In the genomic region with DNA sequence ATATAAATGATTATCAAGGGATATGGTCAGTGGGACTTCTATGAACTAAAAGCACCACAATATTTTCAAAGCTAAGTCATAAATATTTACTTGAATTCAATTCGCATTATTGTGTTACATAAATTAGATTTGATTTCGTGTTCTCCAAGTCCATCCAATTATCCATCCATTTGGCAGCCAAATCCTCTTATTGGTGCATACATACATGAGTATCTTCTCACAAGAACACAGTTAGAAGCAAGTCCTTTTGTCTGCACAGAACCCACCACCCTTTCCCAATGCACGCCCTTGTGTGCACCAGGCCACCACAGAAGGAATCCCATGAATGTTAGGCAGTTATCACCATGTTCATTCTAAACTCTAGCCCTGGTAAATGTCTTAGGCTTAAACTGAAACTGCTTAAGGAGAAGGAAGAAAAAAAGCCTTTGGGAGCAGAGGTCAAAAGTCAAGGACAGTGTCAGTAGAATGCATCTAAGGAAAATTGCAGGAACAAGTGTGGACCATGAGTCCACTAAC, we compare ENCODE assay signal across 1 cellular context.
TF ChIP-seq lines count a peak whose summit lies in the region.

No MANE protein-coding gene starts in this region.

TF ChIP-seq in IMR-90, 13 proteins besides CTCF, POLR2A, EP300 and RAD21:
- TF ChIP-seq CEBPB (IDR thresholded peaks at IDR 0.05; ENCODE audit: low read depth, low read length) (no peak), CHD1 (IDR thresholded peaks at IDR 0.05; ENCODE audit: low read depth, low read length) (no peak), RFX5 (IDR thresholded peaks at IDR 0.05; ENCODE audit: low read depth, low read length) (no peak), MAZ (IDR thresholded peaks at IDR 0.05; ENCODE audit: borderline replicate concordance, low read depth, low read length) (no peak), RCOR1 (IDR thresholded peaks at IDR 0.05; ENCODE audit: insufficient replicate concordance, low read length) (no peak), NFE2L2 (IDR thresholded peaks at IDR 0.05; ENCODE audit: low read depth, low read length) (no peak), SMC3 (IDR thresholded peaks at IDR 0.05; ENCODE audit: low read depth, low read length) (no peak), MAFK (IDR thresholded peaks at IDR 0.05; ENCODE audit: low read depth, low read length) (no peak), BHLHE40 (IDR thresholded peaks at IDR 0.05; ENCODE audit: low read depth, low read length) (no peak), MXI1 (IDR thresholded peaks at IDR 0.05; ENCODE audit: borderline replicate concordance, low read depth, low read length) (no peak), FOS (IDR thresholded peaks at IDR 0.05; ENCODE audit: low read depth, low read length) (no peak)
- TF ChIP-seq, protein P1, sequence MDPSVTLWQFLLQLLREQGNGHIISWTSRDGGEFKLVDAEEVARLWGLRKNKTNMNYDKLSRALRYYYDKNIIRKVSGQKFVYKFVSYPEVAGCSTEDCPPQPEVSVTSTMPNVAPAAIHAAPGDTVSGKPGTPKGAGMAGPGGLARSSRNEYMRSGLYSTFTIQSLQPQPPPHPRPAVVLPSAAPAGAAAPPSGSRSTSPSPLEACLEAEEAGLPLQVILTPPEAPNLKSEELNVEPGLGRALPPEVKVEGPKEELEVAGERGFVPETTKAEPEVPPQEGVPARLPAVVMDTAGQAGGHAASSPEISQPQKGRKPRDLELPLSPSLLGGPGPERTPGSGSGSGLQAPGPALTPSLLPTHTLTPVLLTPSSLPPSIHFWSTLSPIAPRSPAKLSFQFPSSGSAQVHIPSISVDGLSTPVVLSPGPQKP (IDR thresholded peaks at IDR 0.05; ENCODE audit: borderline replicate concordance, low read depth, low read length) = no peak
- TF ChIP-seq, protein P2, sequence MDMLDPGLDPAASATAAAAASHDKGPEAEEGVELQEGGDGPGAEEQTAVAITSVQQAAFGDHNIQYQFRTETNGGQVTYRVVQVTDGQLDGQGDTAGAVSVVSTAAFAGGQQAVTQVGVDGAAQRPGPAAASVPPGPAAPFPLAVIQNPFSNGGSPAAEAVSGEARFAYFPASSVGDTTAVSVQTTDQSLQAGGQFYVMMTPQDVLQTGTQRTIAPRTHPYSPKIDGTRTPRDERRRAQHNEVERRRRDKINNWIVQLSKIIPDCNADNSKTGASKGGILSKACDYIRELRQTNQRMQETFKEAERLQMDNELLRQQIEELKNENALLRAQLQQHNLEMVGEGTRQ (IDR thresholded peaks at IDR 0.05; ENCODE audit: low read depth, low read length) = no peak
